ENCODE assay signal across 23 cellular contexts in genomic region chr15:42110367-42110766, GRCh38. TPM values are rescaled to one million over a fixed set of nuclear protein-coding genes. Genes with fewer than 3 reads are reported as not detected.
A peak's percentile ranks its signal among the peaks of the same experiment; 100 is the strongest.
DNase-seq lines count a peak whose midpoint lies in the region; ATAC-seq, FAIRE-seq and TF ChIP-seq lines count a peak whose summit lies in the region.
"Had no signal": no experiment of that assay in that cellular context is flagged by ENCODE, and none has a peak within 500 bp of the region (broad histone marks: within the 10 kb centered on the region; RNA-seq: fewer than 3 reads in every experiment).

No MANE protein-coding gene starts in this region.

- TF ChIP-seq CTCF in upper lobe of right lung (IDR thresholded peaks at IDR 0.05) (no peak), GM13977 (IDR thresholded peaks at IDR 0.05; ENCODE audit: extremely low read depth, insufficient read depth, missing control alignments) (no peak), left ventricle myocardium inferior (IDR thresholded peaks at IDR 0.05; ENCODE audit: borderline replicate concordance) (no peak)

- no peak overlapping the region for H3K27ac ChIP-seq in upper lobe of right lung
- H3K27ac ChIP-seq in left ventricle myocardium inferior (replicated peaks) = no peak overlapping the region
- H3K27ac ChIP-seq: 22Rv1 had no signal

- H3K4me3 ChIP-seq in upper lobe of right lung (no peak overlapping the region), left ventricle myocardium inferior (no peak overlapping the region)

- intact Hi-C loops in upper lobe of right lung (cut with DNase I) (no loop called here), left ventricle myocardium inferior (cut with micrococcal nuclease) (no loop called here)

- H3K36me3 ChIP-seq in upper lobe of right lung = no peaks in the 10 kb centered on the region
- H3K36me3 ChIP-seq in left ventricle myocardium inferior = no peaks in the 10 kb centered on the region

- H3K27me3 ChIP-seq in upper lobe of right lung (no peaks in the 10 kb centered on the region), left ventricle myocardium inferior (ENCODE audit: low read depth) (peaks cover 9% of the 10 kb centered on the region)

- TF ChIP-seq POLR2A in GM12892 (IDR thresholded peaks at IDR 0.05; ENCODE audit: low read depth, low read length) = no peak

- peaks cover 13% of the 10 kb centered on the region for H3K4me1 ChIP-seq in upper lobe of right lung
- peaks cover 4% of the 10 kb centered on the region for H3K4me1 ChIP-seq in left ventricle myocardium inferior

- in situ Hi-C loops in GM13977 (cut with MboI; ENCODE audit: low pct_unique_long_range_greater_than_20kb, low sequenced_read_pairs, unreplicated experiment) = no loop called here

- H3K9me3 ChIP-seq in upper lobe of right lung (no peaks in the 10 kb centered on the region), left ventricle myocardium inferior (replicated peaks) (peaks cover 6% of the 10 kb centered on the region)

- peak; percentile 59 for ATAC-seq in upper lobe of right lung
- ATAC-seq: HepG2, Right ventricle myocardium inferior, T-helper 17 cell had no signal

- DNase-seq in DMS79 treated with DMSO at 0.1 percent for 48 hours (lab: John Stamatoyannopoulos, UW) = peak; percentile 9
- no peak for DNase-seq in DMS79 (lab: John Stamatoyannopoulos, UW)
- DNase-seq in NCI-H2029 (lab: John Stamatoyannopoulos, UW) = peak; percentile 15
- DNase-seq in NCI-H526 treated with DMSO at 0.1 percent for 48 hours (lab: John Stamatoyannopoulos, UW) = peak; percentile 17
- no peak for DNase-seq in upper lobe of right lung
- no peak for DNase-seq in GM13977 (ENCODE audit: low spot score)
- DNase-seq in left ventricle myocardium inferior = no peak
- DNase-seq in GM12892 (ENCODE audit: insufficient read length) = no peak
- DNase-seq: DMS 273 treated with DMSO at 0.1 percent for 48 hours, H7, HFFc6, KBM-7, NCI-H1417 treated with DMSO at 0.1 percent for 48 hours, NCI-H187 treated with DMSO at 0.1 percent for 48 hours, NCI-H345, T-helper 17 cell had no signal

- FAIRE-seq in GM12892 (lab: Jason Lieb, UNC) = no peak
- FAIRE-seq: GM12891, HepG2, RCC 7860 had no signal

RNA-seq across cellular contexts. Expression of gene PLA2G4D, which starts 16.0 kb away (rescaled TPM):
- total RNA-seq in upper lobe of right lung (not detected), left ventricle myocardium inferior (not detected)
- not detected for polyA plus RNA-seq in GM12892 (2012; ENCODE audit: missing spikeins)
- total RNA-seq: HFFc6, Right ventricle myocardium inferior, SK-MEL-5, T-helper 17 cell had no signal
- polyA plus RNA-seq: AG04450 had no signal

RNA-seq across cellular contexts. Expression of gene PLA2G4F, which starts 46.1 kb away (rescaled TPM):
- 104 TPM for total RNA-seq in upper lobe of right lung
- total RNA-seq in left ventricle myocardium inferior = 2.1 TPM
- polyA plus RNA-seq in GM12892 (2012; ENCODE audit: missing spikeins) = not detected
- total RNA-seq: H7, HepG2, HFFc6, SK-MEL-5, T-helper 17 cell had no signal
- polyA plus RNA-seq: AG04450 had no signal

Comparison
In these comparisons a context has a peak if more than half of its experiments do, and no peak if none do; other contexts are left out.
1. DNase-seq: peak in DMS79 treated with DMSO at 0.1 percent for 48 hours (single experiment), NCI-H2029 (single experiment) and NCI-H526 treated with DMSO at 0.1 percent for 48 hours (single experiment); none in DMS79 (single experiment), upper lobe of right lung (single experiment), GM13977 (single experiment), left ventricle myocardium inferior (single experiment) and GM12892 (single experiment).
2. RNA of gene PLA2G4F, which starts 46.1 kb away (total RNA-seq): 104 TPM in upper lobe of right lung (single experiment); 2.1 TPM in left ventricle myocardium inferior (single experiment); every median in the first group is over 10 times any median in the second.